ENCODE assay signal across 1 cellular context in genomic region chr6:44255848-44256247, GRCh38.
TF ChIP-seq lines count a peak whose summit lies in the region.

No MANE protein-coding gene starts in this region.

TF ChIP-seq in HepG2, 621 proteins besides CTCF, POLR2A, EP300 and RAD21 (continued from another document):
- TF ChIP-seq LRRFIP1 (CRISPR knock-in tag; conservative IDR thresholded peaks at IDR 0.05): no peak
- TF ChIP-seq NR2F6 (IDR thresholded peaks at IDR 0.05): no peak
- TF ChIP-seq NR2F6 (CRISPR knock-in tag; IDR thresholded peaks at IDR 0.05): no peak
- no peak for TF ChIP-seq ZEB1 (IDR thresholded peaks at IDR 0.05; ENCODE audit: insufficient replicate concordance, low read depth)
